ENCODE assay signal across 10 cellular contexts in genomic region chr3:4744405-4745239, GRCh38.
A peak's percentile ranks its signal among the peaks of the same experiment; 100 is the strongest.
DNase-seq lines count a peak whose midpoint lies in the region; ATAC-seq and TF ChIP-seq lines count a peak whose summit lies in the region.
"Had no signal": no experiment of that assay in that cellular context is flagged by ENCODE, and none has a peak within 500 bp of the region (broad histone marks: within the 10 kb centered on the region; RNA-seq: fewer than 3 reads in every experiment).

No MANE protein-coding gene starts in this region.

- peaks cover 12% of the 10 kb centered on the region for H3K9me3 Mint-ChIP-seq in activated CD4-positive, alpha-beta T cell treated with anti-CD3 and anti-CD28 coated beads, Interleukin-2, amount 10 ng/mL, durations not matched to agents 24 days and 14 days
- H3K9me3 Mint-ChIP-seq in stimulated activated naive B cell treated with anti-CD40 and anti-IgM and Interleukin-4, amounts not matched to agents 10 μg/mL and 1 μg/mL and 100 μg/mL, for 72 hours = peaks cover 0 to 2% of the 10 kb centered on the region in 2 donors

- no peaks in the 10 kb centered on the region for H3K9me3 ChIP-seq in SJSA1 (replicated peaks)

- ATAC-seq in stimulated activated naive B cell treated with anti-CD40 and anti-IgM and Interleukin-4, amounts not matched to agents 10 μg/mL and 1 μg/mL and 100 μg/mL, for 72 hours (replicated peaks) = no peak
- no peak for ATAC-seq in GM21526 (IDR thresholded peaks at IDR 0.05; ENCODE audit: low FRiP score, unreplicated experiment)

- H3K27ac ChIP-seq in SJSA1 = peak overlapping the region; percentile 63

- H3K27me3 ChIP-seq in SJSA1 (replicated peaks) = no peaks in the 10 kb centered on the region

- DNase-seq in activated CD4-positive, alpha-beta T cell treated with anti-CD3 and anti-CD28 coated beads, Interleukin-2, amount 10 ng/mL, durations not matched to agents 24 days and 14 days = no peak
- no peak for DNase-seq in activated CD4-positive, alpha-beta T cell treated with anti-CD3 and anti-CD28 coated beads, Interleukin-2, amount 50 U/mL, for 48 hours
- DNase-seq in SJSA1 (ENCODE audit: low read depth in 1 of 2, low spot score in 2 of 2) (peak; percentile 52 to 85), fibroblast of villous mesenchyme (ENCODE audit: low read depth) (peak; percentile 98), RKO (ENCODE audit: low spot score) (no peak), AG08396 (ENCODE audit: low spot score) (no peak)
- DNase-seq in stimulated activated naive B cell treated with anti-CD40 and anti-IgM and Interleukin-4, amounts not matched to agents 10 μg/mL and 1 μg/mL and 100 μg/mL, for 72 hours = no peak
- DNase-seq: activated CD8-positive, alpha-beta memory T cell treated with anti-CD3 and anti-CD28 coated beads, Interleukin-2, amount 50 U/mL, for 4 hours; SW 1271 had no signal

- H3K4me1 ChIP-seq in SJSA1 (replicated peaks) = peaks cover 50% of the 10 kb centered on the region

- TF ChIP-seq CTCF in fibroblast of villous mesenchyme (IDR thresholded peaks at IDR 0.05; ENCODE audit: insufficient read depth, low read depth, low read length) = no peak

- no peak overlapping the region for H3K4me3 Mint-ChIP-seq in activated CD4-positive, alpha-beta T cell treated with anti-CD3 and anti-CD28 coated beads, Interleukin-2, amount 10 ng/mL, durations not matched to agents 24 days and 14 days
- H3K4me3 Mint-ChIP-seq in stimulated activated naive B cell treated with anti-CD40 and anti-IgM and Interleukin-4, amounts not matched to agents 10 μg/mL and 1 μg/mL and 100 μg/mL, for 72 hours = no peak overlapping the region

- intact Hi-C loops in activated CD4-positive, alpha-beta T cell treated with anti-CD3 and anti-CD28 coated beads, Interleukin-2, amount 10 ng/mL, durations not matched to agents 24 days and 14 days (cut with micrococcal nuclease) = loop anchor here (5.0 kb wide), 1 partner anchor 163 kb away; no protein-coding TSS in a partner anchor

- H3K27ac Mint-ChIP-seq in activated CD4-positive, alpha-beta T cell treated with anti-CD3 and anti-CD28 coated beads, Interleukin-2, amount 10 ng/mL, durations not matched to agents 24 days and 14 days = peak overlapping the region; percentile 73
- H3K27ac Mint-ChIP-seq in stimulated activated naive B cell treated with anti-CD40 and anti-IgM and Interleukin-4, amounts not matched to agents 10 μg/mL and 1 μg/mL and 100 μg/mL, for 72 hours = peak overlapping the region; percentile 79

- no peaks in the 10 kb centered on the region for H3K36me3 ChIP-seq in SJSA1

- H3K4me1 Mint-ChIP-seq in activated CD4-positive, alpha-beta T cell treated with anti-CD3 and anti-CD28 coated beads, Interleukin-2, amount 10 ng/mL, durations not matched to agents 24 days and 14 days = peaks cover 58% of the 10 kb centered on the region
- H3K4me1 Mint-ChIP-seq in stimulated activated naive B cell treated with anti-CD40 and anti-IgM and Interleukin-4, amounts not matched to agents 10 μg/mL and 1 μg/mL and 100 μg/mL, for 72 hours = peaks cover 51 to 53% of the 10 kb centered on the region in 2 donors

- H3K36me3 Mint-ChIP-seq in activated CD4-positive, alpha-beta T cell treated with anti-CD3 and anti-CD28 coated beads, Interleukin-2, amount 10 ng/mL, durations not matched to agents 24 days and 14 days (ENCODE audit: low read depth) = peaks cover 69% of the 10 kb centered on the region
- H3K36me3 Mint-ChIP-seq in stimulated activated naive B cell treated with anti-CD40 and anti-IgM and Interleukin-4, amounts not matched to agents 10 μg/mL and 1 μg/mL and 100 μg/mL, for 72 hours = peaks cover 65 to 83% of the 10 kb centered on the region in 2 donors

- no peak overlapping the region for H3K4me3 ChIP-seq in SJSA1
- H3K4me3 ChIP-seq in fibroblast of villous mesenchyme (ENCODE audit: low read depth, low read length) = no peak overlapping the region

- H3K27me3 Mint-ChIP-seq in activated CD4-positive, alpha-beta T cell treated with anti-CD3 and anti-CD28 coated beads, Interleukin-2, amount 10 ng/mL, durations not matched to agents 24 days and 14 days = no peaks in the 10 kb centered on the region
- H3K27me3 Mint-ChIP-seq in stimulated activated naive B cell treated with anti-CD40 and anti-IgM and Interleukin-4, amounts not matched to agents 10 μg/mL and 1 μg/mL and 100 μg/mL, for 72 hours = no peaks in the 10 kb centered on the region

Comparison
In these comparisons a context has a peak if more than half of its experiments do, and no peak if none do; other contexts are left out.
1. DNase-seq: peak in SJSA1 (2 of 2) and fibroblast of villous mesenchyme (single experiment); none in activated CD4-positive, alpha-beta T cell treated with anti-CD3 and anti-CD28 coated beads, Interleukin-2, amount 10 ng/mL, durations not matched to agents 24 days and 14 days (single experiment), activated CD4-positive, alpha-beta T cell treated with anti-CD3 and anti-CD28 coated beads, Interleukin-2, amount 50 U/mL, for 48 hours (0 of 2), stimulated activated naive B cell treated with anti-CD40 and anti-IgM and Interleukin-4, amounts not matched to agents 10 μg/mL and 1 μg/mL and 100 μg/mL, for 72 hours (single experiment), RKO (single experiment) and AG08396 (single experiment).